Comparison of ENCODE assay signal across 12 cellular contexts in the genomic region with DNA sequence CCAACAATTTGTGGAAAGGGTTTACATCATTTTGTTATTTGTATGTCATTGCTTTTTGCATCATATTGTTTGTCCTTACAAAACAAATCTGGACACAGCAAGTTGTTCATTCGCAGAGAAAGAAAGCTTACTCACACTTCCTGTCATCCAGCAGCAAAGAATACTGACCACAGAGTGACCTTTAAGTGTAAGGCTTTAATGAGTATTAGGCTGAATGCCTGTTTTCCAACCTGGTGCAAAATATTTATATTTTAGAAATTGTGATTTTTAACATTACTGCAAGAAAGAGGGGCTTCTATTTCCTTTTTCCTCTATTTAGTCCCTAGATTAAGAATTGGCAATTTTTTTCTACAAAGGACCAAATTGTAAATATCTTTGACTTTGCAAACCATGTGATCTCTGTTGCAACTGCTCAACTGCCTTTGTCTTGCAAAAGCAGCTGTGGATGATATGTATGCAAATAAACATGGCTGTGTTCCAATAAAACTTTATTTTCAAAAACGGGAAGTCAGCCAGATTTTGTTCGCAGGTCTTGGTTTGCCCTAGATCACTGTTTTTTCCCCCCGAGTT. TPM values are rescaled to one million over a fixed set of nuclear protein-coding genes. Genes with fewer than 3 reads are reported as not detected.
DNase-seq lines count a peak whose midpoint lies in the region; TF ChIP-seq lines count a peak whose summit lies in the region.
"Had no signal": no experiment of that assay in that cellular context is flagged by ENCODE, and none has a peak within 500 bp of the region (broad histone marks: within the 10 kb centered on the region; RNA-seq: fewer than 3 reads in every experiment).

No MANE protein-coding gene starts in this region.

- no peak for TF ChIP-seq POLR2A in ovary (IDR thresholded peaks at IDR 0.05)

- H3K27ac ChIP-seq in skeletal muscle tissue (ENCODE audit: low read depth, low read length) (peak overlapping the region; percentile 58), ovary (no peak overlapping the region)

- WGBS in ovary, 3 donors = 26 to 52% (median 29%) methylated on average over 4 of the region's 4 CpGs

- H3K27me3 Mint-ChIP-seq in HFFc6 (ENCODE audit: insufficient read depth) = no peaks in the 10 kb centered on the region; the same call in 1 of the 2 replicates
- H3K27me3 Mint-ChIP-seq: activated B cell treated with CpG ODN at 0.5 μM for 24 hours; activated naive CD4-positive, alpha-beta T cell treated with anti-CD3 and anti-CD28 coated beads, Interleukin-2, amount 50 U/mL, for 24 hours had no signal

- H3K27ac Mint-ChIP-seq in HFFc6 = peak overlapping the region; percentile 77
- H3K27ac Mint-ChIP-seq: activated B cell treated with CpG ODN at 0.5 μM for 24 hours had no signal

- peak overlapping the region; percentile 32; the same call in 1 of the 2 replicates for H3K4me3 Mint-ChIP-seq in HFFc6
- H3K4me3 Mint-ChIP-seq: activated B cell treated with CpG ODN at 0.5 μM for 24 hours; activated naive CD4-positive, alpha-beta T cell treated with anti-CD3 and anti-CD28 coated beads, Interleukin-2, amount 50 U/mL, for 24 hours had no signal

- peaks cover 56% of the 10 kb centered on the region for H3K4me1 Mint-ChIP-seq in HFFc6 (ENCODE audit: low read depth)

- H3K27me3 ChIP-seq in skeletal muscle tissue (ENCODE audit: control insufficient read depth in 3 of 3, insufficient read depth in 3 of 3, low read length in 3 of 3) = no peaks in the 10 kb centered on the region
- no peaks in the 10 kb centered on the region for H3K27me3 ChIP-seq in ovary
- H3K27me3 ChIP-seq: heart right ventricle had no signal

- intact Hi-C loops in ovary (cut with DNase I) = no loop called here

- H3K9ac ChIP-seq in skeletal muscle tissue (ENCODE audit: low read depth in 1 of 3, low read length in 3 of 3) = no peak overlapping the region

- H3K9me3 ChIP-seq in skeletal muscle tissue (ENCODE audit: control insufficient read depth in 3 of 3, low read length in 3 of 3) (no peaks in the 10 kb centered on the region), ovary (no peaks in the 10 kb centered on the region)

- H3K4me3 ChIP-seq in skeletal muscle tissue (ENCODE audit: low read length in 3 of 3) (no peak overlapping the region), ovary (no peak overlapping the region)
- H3K4me3 ChIP-seq: heart right ventricle had no signal

- H3K9me3 Mint-ChIP-seq in HFFc6 = no peaks in the 10 kb centered on the region
- H3K9me3 Mint-ChIP-seq: activated B cell treated with CpG ODN at 0.5 μM for 24 hours; activated naive CD4-positive, alpha-beta T cell treated with anti-CD3 and anti-CD28 coated beads, Interleukin-2, amount 50 U/mL, for 24 hours had no signal

- DNase-seq in HFFc6 (peak; percentile 88), RKO (ENCODE audit: low spot score) (peak; percentile 97), fibroblast of peridontal ligament (ENCODE audit: extremely low read depth) (peak; percentile 87), ovary (no peak), OCI-M2 (lab: John Stamatoyannopoulos, UW; ENCODE audit: unreplicated experiment) (no peak), NCI-H748 (lab: John Stamatoyannopoulos, UW; ENCODE audit: unreplicated experiment) (no peak), NCI-H2196 treated with DMSO at 0.1 percent for 48 hours (lab: John Stamatoyannopoulos, UW; ENCODE audit: unreplicated experiment) (no peak)
- DNase-seq: activated B cell treated with CpG ODN at 0.5 μM for 24 hours, heart right ventricle, NCI-H446 treated with DMSO at 0.1 percent for 48 hours had no signal

- no peaks in the 10 kb centered on the region for H3K36me3 ChIP-seq in skeletal muscle tissue (ENCODE audit: control insufficient read depth in 3 of 3, insufficient read depth in 3 of 3, low read length in 3 of 3)
- H3K36me3 ChIP-seq in ovary = no peaks in the 10 kb centered on the region
- H3K36me3 ChIP-seq: heart right ventricle had no signal

- no peak for TF ChIP-seq CTCF in HFFc6 (IDR thresholded peaks at IDR 0.05)
- no peak for TF ChIP-seq CTCF in ovary (IDR thresholded peaks at IDR 0.05)

- peaks cover 9% of the 10 kb centered on the region for H3K36me3 Mint-ChIP-seq in HFFc6 (ENCODE audit: low read depth)
- H3K36me3 Mint-ChIP-seq: activated naive CD4-positive, alpha-beta T cell treated with anti-CD3 and anti-CD28 coated beads, Interleukin-2, amount 50 U/mL, for 24 hours had no signal

- H3K4me1 ChIP-seq in skeletal muscle tissue (ENCODE audit: control insufficient read depth in 3 of 3, insufficient read depth in 3 of 3, low read length in 3 of 3) = peaks cover 8 to 16% (median 13%) of the 10 kb centered on the region in 3 donors
- peaks cover 4% of the 10 kb centered on the region for H3K4me1 ChIP-seq in ovary (ENCODE audit: insufficient read depth)

- TF ChIP-seq EP300 in ovary (IDR thresholded peaks at IDR 0.05) = no peak

RNA-seq across cellular contexts. Expression of a gene that starts 27.8 kb away (rescaled TPM):
- 1,000 to 10,000 TPM; 1,442 to 1,960 (median 1,623) TPM for total RNA-seq in HFFc6 (2021; fragmentation: NEBNext Ultra II Directional; extraction: Animal tissue kit (Norgen Biotek cat#: 25700))
- total RNA-seq in skeletal muscle tissue (363 TPM), ovary (100 to 1,000 TPM; 230 to 350 (median 276) TPM)
- 100 to 1,000 TPM; 207 to 517 TPM for polyA plus RNA-seq in ovary

Comparison
In these comparisons a context has a peak if more than half of its experiments do, and no peak if none do; other contexts are left out.
1. DNase-seq: peak in HFFc6 (single experiment), RKO (single experiment) and fibroblast of peridontal ligament (single experiment); none in ovary (0 of 5), OCI-M2 (single experiment), NCI-H748 (single experiment) and NCI-H2196 treated with DMSO at 0.1 percent for 48 hours (single experiment).